In the genomic region with DNA sequence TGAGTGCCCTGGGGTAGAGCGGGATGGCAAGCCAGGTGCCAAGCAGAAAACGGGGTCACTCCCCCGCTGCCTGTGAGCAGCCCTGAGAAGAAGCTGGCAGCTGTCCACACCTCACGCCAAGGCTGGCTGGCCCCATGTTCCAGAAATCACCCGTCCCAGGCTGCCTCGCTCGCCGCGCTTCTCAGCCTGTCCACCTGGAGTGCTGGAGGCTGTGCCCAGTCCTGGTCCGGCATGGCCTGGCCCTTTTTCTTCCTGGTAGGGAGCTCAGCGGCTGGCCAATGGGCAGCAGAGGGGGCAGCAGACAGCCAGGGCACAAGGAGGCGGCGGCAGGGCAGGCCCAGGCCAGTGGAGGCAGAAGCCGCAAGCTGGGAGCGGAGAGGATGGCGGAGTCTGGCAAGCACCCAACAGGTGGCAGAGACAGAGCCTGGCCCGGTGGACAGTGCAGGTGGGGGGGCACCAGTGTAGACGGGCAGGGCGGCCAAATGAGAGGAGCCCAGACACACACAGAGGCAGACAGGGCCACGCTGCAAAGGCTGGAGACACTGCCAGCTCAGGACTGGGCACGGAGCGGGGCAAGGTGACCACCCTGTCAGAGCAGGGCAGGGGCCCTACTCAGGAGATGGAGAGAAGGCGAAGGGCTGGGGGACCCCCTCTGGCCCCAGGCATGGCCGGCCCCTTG, we compare ENCODE assay signal across 12 cellular contexts. TPM values are rescaled to one million over a fixed set of nuclear protein-coding genes. Genes with fewer than 3 reads are reported as not detected.
DNase-seq lines count a peak whose midpoint lies in the region; ATAC-seq and TF ChIP-seq lines count a peak whose summit lies in the region.
"Had no signal": no experiment of that assay in that cellular context is flagged by ENCODE, and none has a peak within 500 bp of the region (broad histone marks: within the 10 kb centered on the region; RNA-seq: fewer than 3 reads in every experiment).

No MANE protein-coding gene starts in this region.

- H3K4me3 Mint-ChIP-seq in neural progenitor cell: peak overlapping the region; percentile 62

- H3K27ac ChIP-seq in neural progenitor cell: no peak overlapping the region

- no peak overlapping the region for H3K27ac Mint-ChIP-seq in neural progenitor cell

- H3K9me3 Mint-ChIP-seq in neural progenitor cell: no peaks in the 10 kb centered on the region

- no peak for ATAC-seq in HG03095 (IDR thresholded peaks at IDR 0.05; ENCODE audit: unreplicated experiment)

- H3K79me2 ChIP-seq in neural progenitor cell (ENCODE audit: low read depth): no peaks in the 10 kb centered on the region

- no peak overlapping the region for H2AFZ ChIP-seq in neural progenitor cell (replicated peaks)

- H3F3A ChIP-seq in neural progenitor cell (ENCODE audit: low read depth): peaks cover 7% of the 10 kb centered on the region

- peak overlapping the region; percentile 56 for H3K9ac ChIP-seq in endocrine pancreas (ENCODE audit: control insufficient read depth, insufficient read depth, low read length)
- H3K9ac ChIP-seq in neural progenitor cell: no peak overlapping the region

- DNase-seq in DMS53 treated with DMSO at 0.1 percent for 48 hours (lab: John Stamatoyannopoulos, UW; ENCODE audit: unreplicated experiment) (peak; percentile 87), NCI-H226 (peak; percentile 7), neural progenitor cell (ENCODE audit: low spot score) (peak; percentile 32), GM10266 (ENCODE audit: extremely low spot score) (no peak), Kasumi-1 (lab: John Stamatoyannopoulos, UW) (no peak)
- DNase-seq in stimulated activated naive CD4-positive, alpha-beta T cell (lab: John Stamatoyannopoulos, UW): no peak
- DNase-seq: NCI-H1694 had no signal

- no peaks in the 10 kb centered on the region for H3K4me1 ChIP-seq in endocrine pancreas (ENCODE audit: control insufficient read depth, insufficient read depth, low read length)
- peaks cover 37% of the 10 kb centered on the region for H3K4me1 ChIP-seq in neural progenitor cell

- H4K20me1 ChIP-seq in neural progenitor cell (ENCODE audit: low read depth): no peaks in the 10 kb centered on the region

- H3K4me1 Mint-ChIP-seq in neural progenitor cell: peaks cover 39% of the 10 kb centered on the region

- no peak overlapping the region for H3K4me2 ChIP-seq in neural progenitor cell

- H3K9me3 ChIP-seq in endocrine pancreas (ENCODE audit: control insufficient read depth, low read length) (no peaks in the 10 kb centered on the region), neural progenitor cell (ENCODE audit: low read depth) (no peaks in the 10 kb centered on the region)

- H3K27me3 ChIP-seq in endocrine pancreas (ENCODE audit: control insufficient read depth, insufficient read depth, low read length): no peaks in the 10 kb centered on the region
- peaks cover 3% of the 10 kb centered on the region for H3K27me3 ChIP-seq in neural progenitor cell

- no peak overlapping the region for H3K4me3 ChIP-seq in endocrine pancreas (ENCODE audit: control insufficient read depth, insufficient read depth, low read length)
- no peak overlapping the region for H3K4me3 ChIP-seq in neural progenitor cell

- H3K27me3 Mint-ChIP-seq in neural progenitor cell (ENCODE audit: insufficient read depth, low read depth): peaks cover 11% of the 10 kb centered on the region

- H3K36me3 ChIP-seq in endocrine pancreas (ENCODE audit: control insufficient read depth, insufficient read depth, low read length) (no peaks in the 10 kb centered on the region), neural progenitor cell (no peaks in the 10 kb centered on the region)

- no peaks in the 10 kb centered on the region for H3K36me3 Mint-ChIP-seq in neural progenitor cell

- TF ChIP-seq CTCF in neural progenitor cell (IDR thresholded peaks at IDR 0.05) (peak; percentile 11), GM10266 (IDR thresholded peaks at IDR 0.05; ENCODE audit: control insufficient read depth, insufficient read depth, low read depth, missing control alignments) (no peak)

RNA-seq across cellular contexts. Expression of a gene that starts 37.2 kb away (rescaled TPM):
- 2.0 and 6.2 TPM in 2 replicates for total RNA-seq in neural progenitor cell (ENCODE audit: low replicate concordance)
- total RNA-seq: Daoy; fibroblast of villous mesenchyme; T-helper 2 cell treated with Interferon-gamma antibody and Interleukin-4, amounts not matched to agents 100 ng/mL and 5 ng/mL, for 36 hours had no signal

RNA-seq across cellular contexts. Expression of a gene that starts 47.8 kb away (rescaled TPM):
- total RNA-seq in neural progenitor cell (ENCODE audit: low replicate concordance): not detected in 2 replicates
- total RNA-seq: Daoy; fibroblast of villous mesenchyme; T-helper 2 cell treated with Interferon-gamma antibody and Interleukin-4, amounts not matched to agents 100 ng/mL and 5 ng/mL, for 36 hours had no signal

Comparison
In these comparisons a context has a peak if more than half of its experiments do, and no peak if none do; other contexts are left out.
1. DNase-seq: peak in DMS53 treated with DMSO at 0.1 percent for 48 hours (single experiment), NCI-H226 (single experiment) and neural progenitor cell (single experiment); none in GM10266 (single experiment), Kasumi-1 (0 of 2) and stimulated activated naive CD4-positive, alpha-beta T cell (0 of 6).